In genomic region chr9:130820135-130820738, GRCh38 we compare ENCODE assay signal across 17 cellular contexts.
"Had no signal": no experiment of that assay in that cellular context is flagged by ENCODE, and none has a peak within 500 bp of the region (broad histone marks: within the 10 kb centered on the region; RNA-seq: fewer than 3 reads in every experiment).

No MANE protein-coding gene starts in this region.

- H3K27me3 Mint-ChIP-seq: activated T-helper 17 cell treated with anti-CD3 and anti-CD28 coated beads, Interleukin-2, amount 50 U/mL, for 72 hours; memory B cell had no signal

- DNase-seq: activated T-cell treated with anti-CD3 and anti-CD28 coated beads, Interleukin-2, amount 50 U/mL, for 1 hour; aorta; brain microvascular endothelial cell; colonic mucosa; esophagus squamous epithelium; gastrocnemius medialis; occipital lobe; retina; sigmoid colon; stimulated activated CD4-positive, alpha-beta T cell treated with anti-CD3 and anti-CD28 coated beads, Interleukin-15, amount 100 ng/mL, for 24 hours; stimulated activated naive CD4-positive, alpha-beta T cell; T-helper 1 cell; upper lobe of left lung had no signal

- H3K4me3 ChIP-seq: colonic mucosa, esophagus squamous epithelium, gastrocnemius medialis, sigmoid colon, smooth muscle cell, upper lobe of left lung had no signal

- H3K27ac Mint-ChIP-seq: activated T-helper 17 cell treated with anti-CD3 and anti-CD28 coated beads, Interleukin-2, amount 50 U/mL, for 72 hours; memory B cell had no signal

- ATAC-seq: activated naive CD4-positive, alpha-beta T cell treated with anti-CD3 and anti-CD28 coated beads, Interleukin-2, amount 50 U/mL, for 72 hours; activated T-helper 17 cell treated with anti-CD3 and anti-CD28 coated beads, Interleukin-2, amount 50 U/mL, for 72 hours; gastrocnemius medialis had no signal

- H3K4me3 Mint-ChIP-seq: activated T-helper 17 cell treated with anti-CD3 and anti-CD28 coated beads, Interleukin-2, amount 50 U/mL, for 72 hours; memory B cell had no signal
